ENCODE assay signal across 2 cellular contexts in genomic region chr16:20595068-20595467, GRCh38. TPM values are rescaled to one million over a fixed set of nuclear protein-coding genes. Genes with fewer than 3 reads are reported as not detected.
"Had no signal": no experiment of that assay in that cellular context is flagged by ENCODE, and none has a peak within 500 bp of the region (broad histone marks: within the 10 kb centered on the region; RNA-seq: fewer than 3 reads in every experiment).

No MANE protein-coding gene starts in this region.

RNA-seq across cellular contexts. Expression of gene ACSM2B, which starts 18.9 kb away (rescaled TPM):
- total RNA-seq: G401, GM12878 had no signal
- polyA plus RNA-seq: GM12878 had no signal
